13 cellular contexts compared by ENCODE assay signal in genomic region chr17:42304187-42305030, GRCh38.
"Had no signal": no experiment of that assay in that cellular context is flagged by ENCODE, and none has a peak within 500 bp of the region (broad histone marks: within the 10 kb centered on the region; RNA-seq: fewer than 3 reads in every experiment).

No MANE protein-coding gene starts in this region.

- H3K27ac ChIP-seq: esophagus muscularis mucosa, hepatocyte, left ventricle myocardium inferior, transverse colon had no signal

- H3K4me3 Mint-ChIP-seq: memory B cell; natural killer cell; stimulated activated memory B cell treated with anti-CD40 and anti-IgM and Interleukin-4, amounts not matched to agents 10 μg/mL and 1 μg/mL and 100 μg/mL, for 72 hours had no signal

- H3K9me3 ChIP-seq: esophagus muscularis mucosa, left ventricle myocardium inferior, mucosa of descending colon, transverse colon had no signal

- H3K27ac Mint-ChIP-seq: memory B cell; stimulated activated memory B cell treated with anti-CD40 and anti-IgM and Interleukin-4, amounts not matched to agents 10 μg/mL and 1 μg/mL and 100 μg/mL, for 72 hours had no signal

- H3K27me3 ChIP-seq: esophagus muscularis mucosa, hepatocyte, transverse colon had no signal

- H3K9me3 Mint-ChIP-seq: memory B cell; natural killer cell; stimulated activated memory B cell treated with anti-CD40 and anti-IgM and Interleukin-4, amounts not matched to agents 10 μg/mL and 1 μg/mL and 100 μg/mL, for 72 hours had no signal

- DNase-seq: activated CD4-positive, CD25-positive, alpha-beta regulatory T cell treated with anti-CD3 and anti-CD28 coated beads, Interleukin-2, amount 50 U/mL, for 72 hours; activated CD8-positive, alpha-beta memory T cell treated with anti-CD3 and anti-CD28 coated beads for 24 hours; left ventricle myocardium inferior; mucosa of descending colon; natural killer cell; nucleus accumbens; retina; T1000; transverse colon had no signal

- H3K4me1 Mint-ChIP-seq: memory B cell, natural killer cell had no signal

- ATAC-seq: mucosa of descending colon; natural killer cell; stimulated activated memory B cell treated with anti-CD40 and anti-IgM and Interleukin-4, amounts not matched to agents 10 μg/mL and 1 μg/mL and 100 μg/mL, for 72 hours had no signal

- H3K27me3 Mint-ChIP-seq: memory B cell; stimulated activated memory B cell treated with anti-CD40 and anti-IgM and Interleukin-4, amounts not matched to agents 10 μg/mL and 1 μg/mL and 100 μg/mL, for 72 hours had no signal
